In the genomic region with DNA sequence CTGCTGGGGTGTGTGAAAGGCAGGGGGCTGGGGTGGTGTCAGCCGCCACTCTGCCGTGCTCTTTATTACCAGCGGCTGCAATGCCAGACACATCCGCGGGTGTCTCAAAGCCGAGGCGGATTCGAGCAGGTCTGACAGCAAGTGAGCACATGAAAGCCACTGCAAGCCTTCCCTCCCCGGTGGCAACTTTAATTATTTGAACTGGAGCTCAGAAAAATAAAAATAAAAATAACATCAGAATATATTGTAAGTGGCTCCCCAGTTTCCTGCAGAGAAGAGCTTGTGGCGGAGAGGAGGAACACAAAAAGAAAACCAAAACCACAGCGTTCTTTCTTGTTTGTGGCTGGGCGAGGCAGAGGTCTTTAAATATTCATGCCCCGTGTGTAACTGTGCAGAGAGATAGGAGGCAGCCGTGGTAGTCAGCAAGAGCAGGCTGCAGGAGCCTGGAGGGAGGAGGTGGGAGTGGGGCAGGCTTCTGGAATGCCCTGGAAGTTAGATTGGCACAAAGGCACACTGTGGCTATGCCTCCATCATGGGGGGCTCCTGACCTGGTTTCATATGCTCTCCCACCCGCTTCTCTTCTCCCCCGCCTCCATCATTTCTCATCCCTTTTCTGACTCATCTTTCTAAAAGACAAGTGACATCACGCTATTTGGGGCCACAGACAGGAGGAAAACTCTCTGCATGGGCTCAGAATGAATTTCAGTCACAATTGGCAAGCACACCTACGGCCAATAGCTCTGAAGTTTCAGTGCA, we compare ENCODE assay signal across 8 cellular contexts.
DNase-seq lines count a peak whose midpoint lies in the region; ATAC-seq and TF ChIP-seq lines count a peak whose summit lies in the region.

No MANE protein-coding gene starts in this region.

- H3K36me3 ChIP-seq in BLaER1 treated with 17β-estradiol and CSF1 and Interleukin-3, amounts not matched to agents 10 nM and 100 nM: no peaks in the 10 kb centered on the region
- no peaks in the 10 kb centered on the region for H3K36me3 ChIP-seq in prostate gland

- peaks cover 0 to 13% (median 0%) of the 10 kb centered on the region in 11 experiments; a peak in 2 of 22 replicates for H3K27me3 ChIP-seq in BLaER1 treated with 17β-estradiol and CSF1 and Interleukin-3, amounts not matched to agents 10 nM and 100 nM
- H3K27me3 ChIP-seq in prostate gland (replicated peaks; ENCODE audit: insufficient read depth): no peaks in the 10 kb centered on the region

- TF ChIP-seq POLR2A in prostate gland (IDR thresholded peaks at IDR 0.05): no peak

- peaks cover 28% of the 10 kb centered on the region for H3K4me1 Mint-ChIP-seq in activated B cell treated with CpG ODN at 0.5 μM for 24 hours
- H3K4me1 Mint-ChIP-seq in dendritic cell treated with granulocyte-macrophage colony-stimulating factor and Interleukin-4, amounts not matched to agents 40 ng/mL and 50 ng/mL, for 4 days (ENCODE audit: low read depth): peaks cover 75% of the 10 kb centered on the region

- TF ChIP-seq CTCF in activated B cell treated with CpG ODN at 0.5 μM for 24 hours (IDR thresholded peaks at IDR 0.05): no peak
- peak in 1 of 4 experiments; percentile 37 for TF ChIP-seq CTCF in prostate gland (IDR thresholded peaks at IDR 0.05)

- POLR2A ChIA-PET in activated B cell treated with CpG ODN at 0.5 μM for 24 hours (lab: Charles Lee): no interaction called here

- no peaks in the 10 kb centered on the region for H3K36me3 Mint-ChIP-seq in activated B cell treated with CpG ODN at 0.5 μM for 24 hours (ENCODE audit: low read depth)
- H3K36me3 Mint-ChIP-seq in dendritic cell treated with granulocyte-macrophage colony-stimulating factor and Interleukin-4, amounts not matched to agents 40 ng/mL and 50 ng/mL, for 4 days (ENCODE audit: low read depth): no peaks in the 10 kb centered on the region

- ATAC-seq in GM19438 (IDR thresholded peaks at IDR 0.05; ENCODE audit: low read depth, unreplicated experiment) (peak; percentile 79), HG03469 (IDR thresholded peaks at IDR 0.05; ENCODE audit: unreplicated experiment) (peak; percentile 51), activated B cell treated with CpG ODN at 0.5 μM for 24 hours (ENCODE audit: low read depth) (peak; percentile 69)

- H3K9ac ChIP-seq in BLaER1 treated with 17β-estradiol and CSF1 and Interleukin-3, amounts not matched to agents 10 nM and 100 nM: peak overlapping the region in 10 of 11 experiments; percentile 7 to 71 (median 58); a peak in 18 of 22 replicates

- no peak overlapping the region for H3K27ac Mint-ChIP-seq in activated B cell treated with CpG ODN at 0.5 μM for 24 hours
- peak overlapping the region; percentile 21 for H3K27ac Mint-ChIP-seq in dendritic cell treated with granulocyte-macrophage colony-stimulating factor and Interleukin-4, amounts not matched to agents 40 ng/mL and 50 ng/mL, for 4 days

- H3K27ac ChIP-seq in BLaER1 treated with 17β-estradiol and CSF1 and Interleukin-3, amounts not matched to agents 10 nM and 100 nM: peak overlapping the region in 9 of 11 experiments; percentile 3 to 84 (median 68); a peak in 15 of 22 replicates
- no peak overlapping the region for H3K27ac ChIP-seq in prostate gland

- WGBS in prostate gland: 31% methylated on average over 18 of the region's 18 CpGs

- CTCF ChIA-PET in activated B cell treated with CpG ODN at 0.5 μM for 24 hours (lab: Charles Lee): interaction anchor here (0.7 kb wide), 1 partner anchor 23 kb away, joined by 3 read pairs; no protein-coding TSS in a partner anchor

- no peaks in the 10 kb centered on the region for H3K9me3 ChIP-seq in BLaER1 treated with 17β-estradiol and CSF1 and Interleukin-3, amounts not matched to agents 10 nM and 100 nM (replicated peaks in 1 of 11)
- H3K9me3 ChIP-seq in prostate gland: no peaks in the 10 kb centered on the region

- H3K4me2 ChIP-seq in BLaER1 treated with 17β-estradiol and CSF1 and Interleukin-3, amounts not matched to agents 10 nM and 100 nM: peak overlapping the region; percentile 79 to 99 (median 90)

- H3K4me3 Mint-ChIP-seq in activated B cell treated with CpG ODN at 0.5 μM for 24 hours: peak overlapping the region; percentile 77
- peak overlapping the region; percentile 50 for H3K4me3 Mint-ChIP-seq in dendritic cell treated with granulocyte-macrophage colony-stimulating factor and Interleukin-4, amounts not matched to agents 40 ng/mL and 50 ng/mL, for 4 days

- peaks cover 73 to 93% (median 87%) of the 10 kb centered on the region in 10 experiments for H3K4me1 ChIP-seq in BLaER1 treated with 17β-estradiol and CSF1 and Interleukin-3, amounts not matched to agents 10 nM and 100 nM
- no peaks in the 10 kb centered on the region for H3K4me1 ChIP-seq in prostate gland (replicated peaks)

- H3K9me3 Mint-ChIP-seq in activated B cell treated with CpG ODN at 0.5 μM for 24 hours: no peaks in the 10 kb centered on the region
- no peaks in the 10 kb centered on the region for H3K9me3 Mint-ChIP-seq in dendritic cell treated with granulocyte-macrophage colony-stimulating factor and Interleukin-4, amounts not matched to agents 40 ng/mL and 50 ng/mL, for 4 days

- peak overlapping the region; percentile 22 to 63 (median 42); a peak in 18 of 20 replicates for H3K4me3 ChIP-seq in BLaER1 treated with 17β-estradiol and CSF1 and Interleukin-3, amounts not matched to agents 10 nM and 100 nM
- peak overlapping the region in 1 of 2 donors; percentile 17 for H3K4me3 ChIP-seq in prostate gland

- intact Hi-C loops in activated B cell treated with CpG ODN at 0.5 μM for 24 hours (cut with micrococcal nuclease): no loop called here
- intact Hi-C loops in dendritic cell treated with granulocyte-macrophage colony-stimulating factor and Interleukin-4, amounts not matched to agents 40 ng/mL and 50 ng/mL, for 4 days (cut with micrococcal nuclease): loop anchor here (5.0 kb wide), 1 partner anchor 358 kb away; no protein-coding TSS in a partner anchor
- intact Hi-C loops in prostate gland (cut with DNase I): no loop called here

- H3K27me3 Mint-ChIP-seq in activated B cell treated with CpG ODN at 0.5 μM for 24 hours: peaks cover 6% of the 10 kb centered on the region
- peaks cover 38% of the 10 kb centered on the region for H3K27me3 Mint-ChIP-seq in dendritic cell treated with granulocyte-macrophage colony-stimulating factor and Interleukin-4, amounts not matched to agents 40 ng/mL and 50 ng/mL, for 4 days

- DNase-seq in activated B cell treated with CpG ODN at 0.5 μM for 24 hours: no peak
- peak; percentile 39 for DNase-seq in prostate gland (ENCODE audit: low spot score)
- no peak for DNase-seq in NCI-H1694 (lab: John Stamatoyannopoulos, UW)
- no peak for DNase-seq in EL

- H4K20me1 ChIP-seq in BLaER1 treated with 17β-estradiol and CSF1 and Interleukin-3, amounts not matched to agents 10 nM and 100 nM: 0 out of 22 replicates have a peak, but pooled peaks cover 0 to 8% (median 0%) of the 10 kb centered on the region in 11 experiments

Comparison
In these comparisons a context has a peak if more than half of its experiments do, and no peak if none do; other contexts are left out.
1. H3K27ac ChIP-seq: peak in BLaER1 treated with 17β-estradiol and CSF1 and Interleukin-3, amounts not matched to agents 10 nM and 100 nM (9 of 11); none in prostate gland (0 of 2).
2. Peak in every context shown above with its lines, with median percentiles within 50 percentile points of each other: ATAC-seq.